12 cellular contexts compared by ENCODE assay signal in the genomic region with DNA sequence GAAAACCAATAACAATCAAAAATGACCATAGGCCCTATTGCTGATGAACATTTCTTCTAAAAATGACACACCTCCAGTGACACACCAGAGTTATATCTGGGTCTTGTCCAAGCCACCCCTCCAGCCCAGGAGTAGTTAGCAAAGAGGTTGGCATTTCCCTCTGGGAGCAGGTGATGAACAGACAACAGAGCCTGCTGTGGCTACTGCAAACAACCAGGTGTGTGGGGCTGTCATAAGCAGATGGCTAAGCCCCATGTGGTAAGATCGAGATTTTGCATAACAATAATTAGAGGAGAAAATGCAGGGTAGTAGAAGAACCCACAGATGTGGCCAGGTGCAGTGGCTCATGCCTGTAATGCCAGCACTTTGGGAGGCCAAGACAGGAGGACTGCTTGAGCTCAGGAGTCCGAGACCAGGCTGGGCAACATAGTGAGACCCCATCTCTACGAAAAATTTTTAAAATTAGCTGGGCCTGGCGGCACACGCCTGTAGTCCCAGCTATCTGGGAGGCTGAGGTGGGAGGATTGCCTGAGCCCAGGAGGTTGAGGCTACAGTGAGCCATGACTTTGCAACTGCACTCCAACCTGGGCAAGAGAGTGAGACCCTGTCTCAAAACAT. TPM values are rescaled to one million over a fixed set of nuclear protein-coding genes. Genes with fewer than 3 reads are reported as not detected.
DNase-seq lines count a peak whose midpoint lies in the region; ATAC-seq, FAIRE-seq and TF ChIP-seq lines count a peak whose summit lies in the region.
"Had no signal": no experiment of that assay in that cellular context is flagged by ENCODE, and none has a peak within 500 bp of the region (broad histone marks: within the 10 kb centered on the region; RNA-seq: fewer than 3 reads in every experiment).

No MANE protein-coding gene starts in this region.

- peaks cover 47% of the 10 kb centered on the region for H3K4me1 Mint-ChIP-seq in activated T-cell treated with anti-CD3 and anti-CD28 coated beads, Interleukin-2, amount 50 U/mL, for 24 hours (ENCODE audit: low read depth)
- peaks cover 36% of the 10 kb centered on the region for H3K4me1 Mint-ChIP-seq in stimulated activated effector memory CD8-positive, alpha-beta T cell treated with anti-CD3 and anti-CD28 coated beads, Interleukin-12 subunit alpha, Interleukin-12 subunit beta, amount 100 ng/mL, for 72 hours

- H3K4me3 ChIP-seq in K562 (no peak overlapping the region), colonic mucosa (no peak overlapping the region), MG63 (no peak overlapping the region), lower lobe of right lung (no peak overlapping the region)
- H3K4me3 ChIP-seq: smooth muscle cell had no signal

- H3K4me1 ChIP-seq in K562 (replicated peaks in 1 of 2; ENCODE audit: control insufficient read depth in 2 of 2, insufficient read depth in 2 of 2, low read length in 2 of 2) (peaks cover 0 to 7% of the 10 kb centered on the region in 2 experiments; a peak in 2 of 5 replicates), colonic mucosa (peaks cover 7% of the 10 kb centered on the region), lower lobe of right lung (peaks cover 10% of the 10 kb centered on the region)

- H4K20me1 ChIP-seq in K562 (replicated peaks; ENCODE audit: control insufficient read depth, insufficient read depth, low read length) = no peaks in the 10 kb centered on the region; the same call in 1 of the 2 replicates

- BruUV-seq in K562 (replicated peaks; lab: Mats Ljungman, UMichigan) = no TSS peak

- no peak for TF ChIP-seq RAD21 in K562 (CRISPR knock-in tag; conservative IDR thresholded peaks at IDR 0.05 in 1 of 2, IDR thresholded peaks at IDR 0.05 in 1 of 2)

- ATAC-seq in K562 = no peak
- ATAC-seq in stimulated activated effector memory CD8-positive, alpha-beta T cell treated with anti-CD3 and anti-CD28 coated beads, Interleukin-12 subunit alpha, Interleukin-12 subunit beta, amount 100 ng/mL, for 72 hours = no peak
- no peak for ATAC-seq in lower lobe of right lung

- H3K27me3 ChIP-seq in K562 (ENCODE audit: control insufficient read depth in 2 of 2, insufficient read depth in 2 of 2, low read length in 2 of 2) (no peaks in the 10 kb centered on the region), colonic mucosa (no peaks in the 10 kb centered on the region), MG63 (no peaks in the 10 kb centered on the region), lower lobe of right lung (ENCODE audit: low read depth) (no peaks in the 10 kb centered on the region)

- POLR2A ChIA-PET in K562 (lab: Yijun Ruan, JAX) = interaction anchor here (3.5 kb wide), 1 partner anchor 9 kb away, joined by 19 read pairs; no protein-coding TSS in a partner anchor

- no peak for DNase-seq in activated T-cell treated with anti-CD3 and anti-CD28 coated beads, Interleukin-2, amount 50 U/mL, for 24 hours
- no peak for DNase-seq in activated T-cell treated with anti-CD3 and anti-CD28 coated beads, Interleukin-2, amount 50 U/mL, for 1 hour
- DNase-seq in NCI-H2171 treated with DMSO at 0.1 percent for 48 hours (lab: John Stamatoyannopoulos, UW) (peak; percentile 96), K562 (ENCODE audit: extremely low read depth in 1 of 4, low spot score in 3 of 4) (no peak), colonic mucosa (no peak), MG63 (no peak), lower lobe of right lung (no peak)
- no peak for DNase-seq in stimulated activated effector memory CD8-positive, alpha-beta T cell treated with anti-CD3 and anti-CD28 coated beads, Interleukin-12 subunit alpha, Interleukin-12 subunit beta, amount 100 ng/mL, for 72 hours (ENCODE audit: low spot score in 2 of 2)
- DNase-seq: NCI-H2227 treated with DMSO at 0.1 percent for 48 hours had no signal

- no peak overlapping the region for H3K4me2 ChIP-seq in K562 (ENCODE audit: insufficient read depth, low read length)
- H3K4me2 ChIP-seq: smooth muscle cell had no signal

- peaks cover 46% of the 10 kb centered on the region for H3K36me3 Mint-ChIP-seq in activated T-cell treated with anti-CD3 and anti-CD28 coated beads, Interleukin-2, amount 50 U/mL, for 24 hours (ENCODE audit: low read depth)
- H3K36me3 Mint-ChIP-seq in stimulated activated effector memory CD8-positive, alpha-beta T cell treated with anti-CD3 and anti-CD28 coated beads, Interleukin-12 subunit alpha, Interleukin-12 subunit beta, amount 100 ng/mL, for 72 hours = peaks cover 4% of the 10 kb centered on the region

- 76% methylated on average over 5 of the region's 5 CpGs for WGBS in K562 (ENCODE audit: insufficient coverage, low coverage, missing lambda C conversion rate)

- H3K9me3 ChIP-seq in K562 (replicated peaks; ENCODE audit: control insufficient read depth, insufficient read depth, low read depth, low read length) (no peaks in the 10 kb centered on the region), colonic mucosa (no peaks in the 10 kb centered on the region), MG63 (no peaks in the 10 kb centered on the region), lower lobe of right lung (no peaks in the 10 kb centered on the region)

- H3K36me3 ChIP-seq in K562 (ENCODE audit: control insufficient read depth, insufficient read depth, low read length) (peaks cover 10% of the 10 kb centered on the region; the same call in 2 of the 3 replicates), colonic mucosa (no peaks in the 10 kb centered on the region), MG63 (peaks cover 36% of the 10 kb centered on the region), lower lobe of right lung (peaks cover 8% of the 10 kb centered on the region)

- peak overlapping the region; percentile 76 for H3K27ac Mint-ChIP-seq in activated T-cell treated with anti-CD3 and anti-CD28 coated beads, Interleukin-2, amount 50 U/mL, for 24 hours
- H3K27ac Mint-ChIP-seq in stimulated activated effector memory CD8-positive, alpha-beta T cell treated with anti-CD3 and anti-CD28 coated beads, Interleukin-12 subunit alpha, Interleukin-12 subunit beta, amount 100 ng/mL, for 72 hours = peak overlapping the region; percentile 65
- H3K27ac Mint-ChIP-seq: nephron had no signal

- TF ChIP-seq CTCF in K562 (IDR thresholded peaks at IDR 0.05 in 2 of 3, conservative IDR thresholded peaks at IDR 0.05 in 1 of 3; ENCODE audit: insufficient read depth in 2 of 3, low read depth in 1 of 3, low read length in 3 of 3) (no peak), colonic mucosa (IDR thresholded peaks at IDR 0.05) (no peak), lower lobe of right lung (IDR thresholded peaks at IDR 0.05) (no peak)

- intact Hi-C loops in K562 (cut with micrococcal nuclease) (no loop called here), colonic mucosa (cut with DNase I) (no loop called here), lower lobe of right lung (cut with DNase I) (no loop called here)

- H3K9ac ChIP-seq in K562 (ENCODE audit: insufficient read depth in 1 of 2, low read depth in 2 of 2, low read length in 2 of 2) (no peak overlapping the region), colonic mucosa (ENCODE audit: low read depth in 2 of 2, low read length in 2 of 2) (no peak overlapping the region)

- H2AFZ ChIP-seq in K562 (ENCODE audit: low read depth, low read length) = no peak overlapping the region

- TF ChIP-seq POLR2A in K562 (conservative IDR thresholded peaks at IDR 0.05) = no peak

- no peak for TF ChIP-seq EP300 in K562 (IDR thresholded peaks at IDR 0.05; ENCODE audit: low read length)

- CTCF ChIA-PET in K562 (lab: Yijun Ruan, JAX; ENCODE audit: low intra/inter-chr PET ratio) = no interaction called here

- in situ Hi-C loops in K562 (cut with MboI) = no loop called here

- no peak for FAIRE-seq in K562 (lab: Jason Lieb, UNC)
- FAIRE-seq: endothelial cell of umbilical vein had no signal

- H3K79me2 ChIP-seq in K562 (ENCODE audit: control insufficient read depth, insufficient read depth, low read length) = peaks cover 11% of the 10 kb centered on the region

- no peak overlapping the region for H3K4me3 Mint-ChIP-seq in activated T-cell treated with anti-CD3 and anti-CD28 coated beads, Interleukin-2, amount 50 U/mL, for 24 hours
- no peak overlapping the region for H3K4me3 Mint-ChIP-seq in stimulated activated effector memory CD8-positive, alpha-beta T cell treated with anti-CD3 and anti-CD28 coated beads, Interleukin-12 subunit alpha, Interleukin-12 subunit beta, amount 100 ng/mL, for 72 hours
- H3K4me3 Mint-ChIP-seq: nephron had no signal

- no peaks in the 10 kb centered on the region for H3K9me1 ChIP-seq in K562 (ENCODE audit: control insufficient read depth, insufficient read depth, low read length)

- H3K9me3 Mint-ChIP-seq in activated T-cell treated with anti-CD3 and anti-CD28 coated beads, Interleukin-2, amount 50 U/mL, for 24 hours = no peaks in the 10 kb centered on the region
- no peaks in the 10 kb centered on the region for H3K9me3 Mint-ChIP-seq in stimulated activated effector memory CD8-positive, alpha-beta T cell treated with anti-CD3 and anti-CD28 coated beads, Interleukin-12 subunit alpha, Interleukin-12 subunit beta, amount 100 ng/mL, for 72 hours
- H3K9me3 Mint-ChIP-seq: nephron had no signal

- H3K27ac ChIP-seq in K562 (ENCODE audit: extremely low read depth, low read depth, low read length) (no peak overlapping the region), colonic mucosa (no peak overlapping the region), lower lobe of right lung (no peak overlapping the region)

- H3K27me3 Mint-ChIP-seq in activated T-cell treated with anti-CD3 and anti-CD28 coated beads, Interleukin-2, amount 50 U/mL, for 24 hours = no peaks in the 10 kb centered on the region

RNA-seq across cellular contexts. Expression of a gene that starts 5.0 kb away (rescaled TPM):
- total RNA-seq in K562 (2011; cell fraction: chromatin; rRNA removed; ENCODE audit: low replicate concordance) = 25.5 and 58.8 TPM in 2 replicates
- 39.7 and 51.4 TPM in 2 replicates for total RNA-seq in K562 (2011; cell fraction: nucleolus; rRNA removed)
- total RNA-seq in K562 (2011; cell fraction: nucleoplasm; rRNA removed) = 27.4 and 37.4 TPM in 2 replicates
- total RNA-seq in K562 (2014; rRNA removed) = 31.5 and 40.2 TPM in 2 replicates
- 10.4 and 13.7 TPM in 2 replicates for total RNA-seq in K562 (2014; rRNA removed; fragmentation: Illumina TruSeq; extraction: Trizol)
- total RNA-seq in K562 (2015; rRNA removed; fragmentation: Illumina TruSeq; extraction: Trizol) = 24.4 and 24.9 TPM in 2 replicates
- 24.9 and 27.9 TPM in 2 replicates for total RNA-seq in K562 (2021)
- polyA plus RNA-seq in K562 (2011; rRNA removed) = 21.8 and 23.3 TPM in 2 replicates
- 24.3 and 42.9 TPM in 2 replicates for polyA plus RNA-seq in K562 (2011; cell fraction: cytosol; rRNA removed)
- polyA plus RNA-seq in K562 (2011; cell fraction: nucleus; rRNA removed) = 24.5 and 33.4 TPM in 2 replicates
- polyA plus RNA-seq in K562 (2012) = 32.0 and 53.8 TPM in 2 replicates
- 36.9 and 37.0 TPM in 2 replicates for polyA plus RNA-seq in K562 (2014; fragmentation: Illumina TruSeq; extraction: Trizol)
- 1 to 10 TPM; 1.5 to 5.2 TPM for polyA plus RNA-seq in K562 (2014; fragmentation: Nextera tagmentation; extraction: Ambion mirVana)
- polyA plus RNA-seq in K562 (2014; rRNA removed) = 33.8 and 34.9 TPM in 2 replicates
- polyA minus RNA-seq in K562 (2011; rRNA and poly(A)+ RNA removed) = 15.2 and 24.9 TPM in 2 replicates
- polyA minus RNA-seq in K562 (2011; cell fraction: cytosol; rRNA and poly(A)+ RNA removed) = 20.2 and 26.3 TPM in 2 replicates
- 17.1 and 18.3 TPM in 2 replicates for polyA minus RNA-seq in K562 (2011; cell fraction: nucleus; rRNA and poly(A)+ RNA removed)
- 10 to 100 TPM; 22.3 to 40.7 TPM for total RNA-seq in colonic mucosa
- 49.7 and 59.3 TPM in 2 replicates for total RNA-seq in MG63 (2014; rRNA removed; shearing (Covaris generic); ENCODE audit: low replicate concordance)
- 26.9 TPM for total RNA-seq in lower lobe of right lung

RNA-seq across cellular contexts. Expression of a gene that starts 5.3 kb away (rescaled TPM):
- total RNA-seq in K562 (2011; cell fraction: chromatin; rRNA removed; ENCODE audit: low replicate concordance) = 0.30 and 1.1 TPM in 2 replicates
- 0.66 and 1.0 TPM in 2 replicates for total RNA-seq in K562 (2011; cell fraction: nucleolus; rRNA removed)
- 0.76 and 0.95 TPM in 2 replicates for total RNA-seq in K562 (2011; cell fraction: nucleoplasm; rRNA removed)
- total RNA-seq in K562 (2014; rRNA removed) (1.1 TPM in 2 replicates), K562 (2014; rRNA removed; fragmentation: Illumina TruSeq; extraction: Trizol) (1.1 and 1.7 TPM in 2 replicates), K562 (2015; rRNA removed; fragmentation: Illumina TruSeq; extraction: Trizol) (2.2 and 2.7 TPM in 2 replicates), K562 (2021) (1.00 and 2.4 TPM in 2 replicates), colonic mucosa (1 to 10 TPM in 1 of 2 donors, under 1 TPM in 1; 0.52 to 2.4 TPM), lower lobe of right lung (5.8 TPM)
- polyA plus RNA-seq in K562 (2011; rRNA removed) (1.0 and 1.5 TPM in 2 replicates), K562 (2014; fragmentation: Illumina TruSeq; extraction: Trizol) (2.8 and 4.7 TPM in 2 replicates), K562 (2014; fragmentation: Nextera tagmentation; extraction: Ambion mirVana) (1 to 10 TPM; 4.6 to 6.0 TPM), K562 (2014; rRNA removed) (6.7 and 8.0 TPM in 2 replicates)
- 0.73 and 1.8 TPM in 2 replicates for polyA plus RNA-seq in K562 (2011; cell fraction: cytosol; rRNA removed)
- 0.51 and 0.56 TPM in 2 replicates for polyA plus RNA-seq in K562 (2011; cell fraction: nucleus; rRNA removed)
- polyA plus RNA-seq in K562 (2012) = 3.9 and 4.2 TPM in 2 replicates
- polyA minus RNA-seq in K562 (2011; rRNA and poly(A)+ RNA removed) = 0.11 and 0.24 TPM in 2 replicates
- polyA minus RNA-seq in K562 (2011; cell fraction: cytosol; rRNA and poly(A)+ RNA removed) = not detected in 2 replicates
- 0.67 TPM in 1 of 2 replicates, not detected in the other for polyA minus RNA-seq in K562 (2011; cell fraction: nucleus; rRNA and poly(A)+ RNA removed)
- 2.3 TPM in 1 of 2 replicates, not detected in the other for total RNA-seq in MG63 (2014; rRNA removed; shearing (Covaris generic); ENCODE audit: low replicate concordance)

RNA-seq across cellular contexts. Expression of a gene that starts 25.7 kb away (rescaled TPM):
- total RNA-seq in K562 (2011; cell fraction: chromatin; rRNA removed; ENCODE audit: low replicate concordance) = 18.5 and 25.1 TPM in 2 replicates
- 14.3 and 16.3 TPM in 2 replicates for total RNA-seq in K562 (2011; cell fraction: nucleolus; rRNA removed)
- 23.6 and 35.4 TPM in 2 replicates for total RNA-seq in K562 (2011; cell fraction: nucleoplasm; rRNA removed)
- 5.3 and 7.3 TPM in 2 replicates for total RNA-seq in K562 (2014; rRNA removed)
- 8.8 and 9.6 TPM in 2 replicates for total RNA-seq in K562 (2014; rRNA removed; fragmentation: Illumina TruSeq; extraction: Trizol)
- 7.8 and 7.9 TPM in 2 replicates for total RNA-seq in K562 (2015; rRNA removed; fragmentation: Illumina TruSeq; extraction: Trizol)
- 16.8 and 19.2 TPM in 2 replicates for total RNA-seq in K562 (2021)
- 8.3 and 11.2 TPM in 2 replicates for polyA plus RNA-seq in K562 (2011; rRNA removed)
- polyA plus RNA-seq in K562 (2011; cell fraction: cytosol; rRNA removed) = 6.4 and 14.2 TPM in 2 replicates
- 7.0 and 10.7 TPM in 2 replicates for polyA plus RNA-seq in K562 (2011; cell fraction: nucleus; rRNA removed)
- polyA plus RNA-seq in K562 (2012) = 2.1 and 2.5 TPM in 2 replicates
- polyA plus RNA-seq in K562 (2014; fragmentation: Illumina TruSeq; extraction: Trizol) = 3.4 and 5.1 TPM in 2 replicates
- polyA plus RNA-seq in K562 (2014; fragmentation: Nextera tagmentation; extraction: Ambion mirVana) = 10 to 100 TPM in 1 of 2 experiments, 1 to 10 TPM in 1; 3.5 to 11.2 TPM
- 6.2 and 6.6 TPM in 2 replicates for polyA plus RNA-seq in K562 (2014; rRNA removed)
- 13.0 and 15.6 TPM in 2 replicates for polyA minus RNA-seq in K562 (2011; rRNA and poly(A)+ RNA removed)
- polyA minus RNA-seq in K562 (2011; cell fraction: cytosol; rRNA and poly(A)+ RNA removed) = 8.6 and 11.0 TPM in 2 replicates
- polyA minus RNA-seq in K562 (2011; cell fraction: nucleus; rRNA and poly(A)+ RNA removed) = 2.2 and 3.3 TPM in 2 replicates
- total RNA-seq in colonic mucosa = 10 to 100 TPM; 19.9 to 24.6 TPM
- total RNA-seq in MG63 (2014; rRNA removed; shearing (Covaris generic); ENCODE audit: low replicate concordance) = 13.3 and 16.9 TPM in 2 replicates
- 21.1 TPM for total RNA-seq in lower lobe of right lung

RNA-seq across cellular contexts. Expression of a gene that starts 26.1 kb away (rescaled TPM):
- total RNA-seq in K562 (2011; cell fraction: chromatin; rRNA removed; ENCODE audit: low replicate concordance) = 16.8 and 39.5 TPM in 2 replicates
- total RNA-seq in K562 (2011; cell fraction: nucleolus; rRNA removed) = 33.8 and 38.9 TPM in 2 replicates
- 35.0 and 41.2 TPM in 2 replicates for total RNA-seq in K562 (2011; cell fraction: nucleoplasm; rRNA removed)
- total RNA-seq in K562 (2014; rRNA removed) (7.1 and 16.2 TPM in 2 replicates), K562 (2014; rRNA removed; fragmentation: Illumina TruSeq; extraction: Trizol) (5.6 and 6.8 TPM in 2 replicates), K562 (2015; rRNA removed; fragmentation: Illumina TruSeq; extraction: Trizol) (8.8 and 9.9 TPM in 2 replicates), K562 (2021) (14.2 and 18.2 TPM in 2 replicates), colonic mucosa (10 to 100 TPM; 15.4 to 27.1 TPM), lower lobe of right lung (14.2 TPM)
- polyA plus RNA-seq in K562 (2011; rRNA removed) (7.3 and 9.7 TPM in 2 replicates), K562 (2014; fragmentation: Illumina TruSeq; extraction: Trizol) (12.5 and 12.7 TPM in 2 replicates), K562 (2014; fragmentation: Nextera tagmentation; extraction: Ambion mirVana) (10 to 100 TPM; 12.2 to 18.2 TPM), K562 (2014; rRNA removed) (12.8 and 17.4 TPM in 2 replicates)
- 14.2 and 34.8 TPM in 2 replicates for polyA plus RNA-seq in K562 (2011; cell fraction: cytosol; rRNA removed)
- polyA plus RNA-seq in K562 (2011; cell fraction: nucleus; rRNA removed) = 10.6 and 13.3 TPM in 2 replicates
- 12.8 and 12.9 TPM in 2 replicates for polyA plus RNA-seq in K562 (2012)
- 6.4 and 8.1 TPM in 2 replicates for polyA minus RNA-seq in K562 (2011; rRNA and poly(A)+ RNA removed)
- polyA minus RNA-seq in K562 (2011; cell fraction: cytosol; rRNA and poly(A)+ RNA removed) = 5.5 and 6.7 TPM in 2 replicates
- polyA minus RNA-seq in K562 (2011; cell fraction: nucleus; rRNA and poly(A)+ RNA removed) = 12.8 and 16.1 TPM in 2 replicates
- 15.9 and 26.1 TPM in 2 replicates for total RNA-seq in MG63 (2014; rRNA removed; shearing (Covaris generic); ENCODE audit: low replicate concordance)

RNA-seq across cellular contexts. Expression of a gene that starts 37.3 kb away (rescaled TPM):
- not detected in 2 replicates for total RNA-seq in K562 (2011; cell fraction: chromatin; rRNA removed; ENCODE audit: low replicate concordance)
- total RNA-seq in K562 (2011; cell fraction: nucleolus; rRNA removed) = not detected in 2 replicates
- not detected in 2 replicates for total RNA-seq in K562 (2011; cell fraction: nucleoplasm; rRNA removed)
- total RNA-seq in K562 (2014; rRNA removed) = 0.32 and 0.37 TPM in 2 replicates
- total RNA-seq in K562 (2014; rRNA removed; fragmentation: Illumina TruSeq; extraction: Trizol) = not detected in 2 replicates
- not detected in 2 replicates for total RNA-seq in K562 (2015; rRNA removed; fragmentation: Illumina TruSeq; extraction: Trizol)
- total RNA-seq in K562 (2021) = 0.20 and 0.72 TPM in 2 replicates
- polyA plus RNA-seq in K562 (2011; rRNA removed) = 0.03 TPM in 1 of 2 replicates, not detected in the other
- polyA plus RNA-seq in K562 (2011; cell fraction: cytosol; rRNA removed) = 0.06 TPM in 1 of 2 replicates, not detected in the other
- 0.06 and 0.31 TPM in 2 replicates for polyA plus RNA-seq in K562 (2011; cell fraction: nucleus; rRNA removed)
- polyA plus RNA-seq in K562 (2012) = 0.25 and 0.65 TPM in 2 replicates
- polyA plus RNA-seq in K562 (2014; fragmentation: Illumina TruSeq; extraction: Trizol) = not detected in 2 replicates
- polyA plus RNA-seq in K562 (2014; fragmentation: Nextera tagmentation; extraction: Ambion mirVana) = not detected
- 0.98 and 1.4 TPM in 2 replicates for polyA plus RNA-seq in K562 (2014; rRNA removed)
- not detected in 2 replicates for polyA minus RNA-seq in K562 (2011; rRNA and poly(A)+ RNA removed)
- not detected in 2 replicates for polyA minus RNA-seq in K562 (2011; cell fraction: cytosol; rRNA and poly(A)+ RNA removed)
- not detected in 2 replicates for polyA minus RNA-seq in K562 (2011; cell fraction: nucleus; rRNA and poly(A)+ RNA removed)
- 10 to 100 TPM in 1 of 2 donors, 1 to 10 TPM in 1; 6.4 to 11.3 TPM for total RNA-seq in colonic mucosa
- total RNA-seq in MG63 (2014; rRNA removed; shearing (Covaris generic); ENCODE audit: low replicate concordance) = not detected in 2 replicates
- total RNA-seq in lower lobe of right lung = 2.8 TPM
